Comparison of ENCODE assay signal across 2 cellular contexts in the genomic region with DNA sequence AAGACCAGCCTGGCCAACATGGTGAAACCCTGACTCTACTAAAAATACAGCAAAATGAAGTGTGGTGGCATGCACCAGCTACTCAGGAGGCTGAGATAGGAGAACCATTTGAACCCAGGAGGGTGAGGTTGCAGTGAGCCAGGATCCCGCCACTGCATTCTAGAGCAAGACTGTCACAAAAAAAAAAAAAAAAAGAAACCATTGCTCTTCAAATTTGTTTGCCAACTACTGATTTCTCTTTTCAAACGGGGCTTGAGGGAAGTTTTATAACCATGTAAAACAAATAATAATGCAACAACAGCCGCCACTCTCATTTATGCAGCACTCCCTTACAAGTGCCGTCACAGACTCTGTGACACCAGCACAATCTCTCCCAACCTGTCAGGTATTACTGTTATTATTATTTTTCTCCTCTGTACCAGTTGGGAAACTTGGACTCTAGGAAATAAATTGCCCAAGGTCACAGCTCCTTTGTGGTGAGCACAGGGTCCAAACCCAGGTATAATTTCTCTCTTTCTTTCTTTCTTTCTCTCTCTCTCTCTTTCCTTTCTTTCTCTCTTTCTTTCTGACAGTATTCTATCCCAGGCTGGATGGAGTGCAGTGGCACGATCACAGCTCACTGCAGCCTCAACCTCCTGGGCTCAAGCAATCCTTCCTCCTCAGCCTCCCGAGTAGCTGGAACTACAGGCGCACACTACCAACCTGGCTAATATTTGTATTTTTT.
A peak's percentile ranks its signal among the peaks of the same experiment; 100 is the strongest.
TF ChIP-seq lines count a peak whose summit lies in the region.

No MANE protein-coding gene starts in this region.

TF ChIP-seq in A549, 52 proteins besides CTCF, POLR2A, EP300 and RAD21 (continued from another document):
- TF ChIP-seq, protein P1, sequence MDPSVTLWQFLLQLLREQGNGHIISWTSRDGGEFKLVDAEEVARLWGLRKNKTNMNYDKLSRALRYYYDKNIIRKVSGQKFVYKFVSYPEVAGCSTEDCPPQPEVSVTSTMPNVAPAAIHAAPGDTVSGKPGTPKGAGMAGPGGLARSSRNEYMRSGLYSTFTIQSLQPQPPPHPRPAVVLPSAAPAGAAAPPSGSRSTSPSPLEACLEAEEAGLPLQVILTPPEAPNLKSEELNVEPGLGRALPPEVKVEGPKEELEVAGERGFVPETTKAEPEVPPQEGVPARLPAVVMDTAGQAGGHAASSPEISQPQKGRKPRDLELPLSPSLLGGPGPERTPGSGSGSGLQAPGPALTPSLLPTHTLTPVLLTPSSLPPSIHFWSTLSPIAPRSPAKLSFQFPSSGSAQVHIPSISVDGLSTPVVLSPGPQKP (IDR thresholded peaks at IDR 0.05; ENCODE audit: low read depth, low read length): no peak

TF ChIP-seq in liver, 16 proteins besides CTCF, POLR2A, EP300 and RAD21 (continued from another document):
- TF ChIP-seq, protein P2, sequence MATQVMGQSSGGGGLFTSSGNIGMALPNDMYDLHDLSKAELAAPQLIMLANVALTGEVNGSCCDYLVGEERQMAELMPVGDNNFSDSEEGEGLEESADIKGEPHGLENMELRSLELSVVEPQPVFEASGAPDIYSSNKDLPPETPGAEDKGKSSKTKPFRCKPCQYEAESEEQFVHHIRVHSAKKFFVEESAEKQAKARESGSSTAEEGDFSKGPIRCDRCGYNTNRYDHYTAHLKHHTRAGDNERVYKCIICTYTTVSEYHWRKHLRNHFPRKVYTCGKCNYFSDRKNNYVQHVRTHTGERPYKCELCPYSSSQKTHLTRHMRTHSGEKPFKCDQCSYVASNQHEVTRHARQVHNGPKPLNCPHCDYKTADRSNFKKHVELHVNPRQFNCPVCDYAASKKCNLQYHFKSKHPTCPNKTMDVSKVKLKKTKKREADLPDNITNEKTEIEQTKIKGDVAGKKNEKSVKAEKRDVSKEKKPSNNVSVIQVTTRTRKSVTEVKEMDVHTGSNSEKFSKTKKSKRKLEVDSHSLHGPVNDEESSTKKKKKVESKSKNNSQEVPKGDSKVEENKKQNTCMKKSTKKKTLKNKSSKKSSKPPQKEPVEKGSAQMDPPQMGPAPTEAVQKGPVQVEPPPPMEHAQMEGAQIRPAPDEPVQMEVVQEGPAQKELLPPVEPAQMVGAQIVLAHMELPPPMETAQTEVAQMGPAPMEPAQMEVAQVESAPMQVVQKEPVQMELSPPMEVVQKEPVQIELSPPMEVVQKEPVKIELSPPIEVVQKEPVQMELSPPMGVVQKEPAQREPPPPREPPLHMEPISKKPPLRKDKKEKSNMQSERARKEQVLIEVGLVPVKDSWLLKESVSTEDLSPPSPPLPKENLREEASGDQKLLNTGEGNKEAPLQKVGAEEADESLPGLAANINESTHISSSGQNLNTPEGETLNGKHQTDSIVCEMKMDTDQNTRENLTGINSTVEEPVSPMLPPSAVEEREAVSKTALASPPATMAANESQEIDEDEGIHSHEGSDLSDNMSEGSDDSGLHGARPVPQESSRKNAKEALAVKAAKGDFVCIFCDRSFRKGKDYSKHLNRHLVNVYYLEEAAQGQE (IDR thresholded peaks at IDR 0.05): no peak
- TF ChIP-seq NR2F2 (IDR thresholded peaks at IDR 0.05) (no peak), RXRA (IDR thresholded peaks at IDR 0.05) (no peak), FOXA1 (IDR thresholded peaks at IDR 0.05) (no peak), JUND (IDR thresholded peaks at IDR 0.05) (no peak), HNF4A (conservative IDR thresholded peaks at IDR 0.05) (peak; percentile 45 to 65), FOXA2 (IDR thresholded peaks at IDR 0.05) (no peak), EGR1 (IDR thresholded peaks at IDR 0.05; ENCODE audit: low read depth in 2 of 2) (no peak)
